ENCODE assay signal across 14 cellular contexts in genomic region chr16:77679336-77679735, GRCh38.
"Had no signal": no experiment of that assay in that cellular context is flagged by ENCODE, and none has a peak within 500 bp of the region (broad histone marks: within the 10 kb centered on the region; RNA-seq: fewer than 3 reads in every experiment).

No MANE protein-coding gene starts in this region.

- DNase-seq: activated CD4-positive, alpha-beta T cell treated with anti-CD3 and anti-CD28 coated beads, Interleukin-2, amount 50 U/mL, for 1 hour; activated naive CD8-positive, alpha-beta T cell treated with anti-CD3 and anti-CD28 coated beads for 36 hours; central memory CD4-positive, alpha-beta T cell; colonic mucosa; glutamatergic neuron; hypothalamus; kidney; left lung; mammary epithelial cell; ovary; spleen; upper lobe of right lung had no signal

- ATAC-seq: esophagus mucosa, left lung, sciatic nerve, upper lobe of right lung had no signal
